22 cellular contexts compared by ENCODE assay signal in the genomic region with DNA sequence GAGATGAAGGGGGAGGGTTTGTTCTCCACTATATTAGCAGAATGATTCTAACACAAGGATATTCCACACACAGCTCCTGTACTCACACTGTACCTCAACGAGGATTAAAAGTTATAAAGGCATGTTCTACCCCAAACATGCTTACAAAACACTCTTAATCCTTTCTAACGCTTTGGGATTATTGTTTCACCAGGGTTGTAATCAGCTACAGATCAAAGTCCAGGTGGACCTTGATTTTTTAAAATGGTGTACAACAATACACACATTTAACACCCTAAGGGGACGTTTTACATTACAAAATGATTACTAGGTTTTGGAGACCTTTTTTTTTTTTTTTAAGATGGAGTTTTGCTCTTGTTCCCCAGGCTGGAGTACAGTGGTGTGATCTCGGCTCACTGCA. TPM values are rescaled to one million over a fixed set of nuclear protein-coding genes. Genes with fewer than 3 reads are reported as not detected.
DNase-seq lines count a peak whose midpoint lies in the region; ATAC-seq, FAIRE-seq and TF ChIP-seq lines count a peak whose summit lies in the region.
"Had no signal": no experiment of that assay in that cellular context is flagged by ENCODE, and none has a peak within 500 bp of the region (broad histone marks: within the 10 kb centered on the region; RNA-seq: fewer than 3 reads in every experiment).

No MANE protein-coding gene starts in this region.

- POLR2A ChIA-PET in activated CD4-positive, alpha-beta T cell treated with anti-CD3 and anti-CD28 coated beads, Interleukin-2, amount 10 ng/mL, durations not matched to agents 7 days and 5 days (lab: Charles Lee), result no interaction called here
- POLR2A ChIA-PET in activated CD8-positive, alpha-beta T cell treated with anti-CD3 and anti-CD28 coated beads for 36 hours (lab: Charles Lee), result interaction anchor here (1.4 kb wide), 1 partner anchor 9 kb away, joined by 4 read pairs; no protein-coding TSS in a partner anchor
- POLR2A ChIA-PET in HepG2 (lab: Yijun Ruan, JAX), result interaction anchor here (0.7 kb wide), 1 partner anchor 15 kb away, joined by 3 read pairs; no protein-coding TSS in a partner anchor

- peaks cover 31% of the 10 kb centered on the region for H3K36me3 Mint-ChIP-seq in activated CD4-positive, alpha-beta T cell treated with anti-CD3 and anti-CD28 coated beads, Interleukin-2, amount 10 ng/mL, durations not matched to agents 24 days and 14 days (ENCODE audit: low read depth)
- peaks cover 30% of the 10 kb centered on the region for H3K36me3 Mint-ChIP-seq in activated CD4-positive, alpha-beta T cell treated with anti-CD3 and anti-CD28 coated beads, Interleukin-2, amount 10 ng/mL, durations not matched to agents 7 days and 5 days (ENCODE audit: low read depth)
- peaks cover 35% of the 10 kb centered on the region for H3K36me3 Mint-ChIP-seq in activated CD8-positive, alpha-beta T cell treated with anti-CD3 and anti-CD28 coated beads for 36 hours (ENCODE audit: low read depth)

- H3K9me3 Mint-ChIP-seq in activated CD4-positive, alpha-beta T cell treated with anti-CD3 and anti-CD28 coated beads, Interleukin-2, amount 10 ng/mL, durations not matched to agents 24 days and 14 days, result no peaks in the 10 kb centered on the region
- H3K9me3 Mint-ChIP-seq in activated CD4-positive, alpha-beta T cell treated with anti-CD3 and anti-CD28 coated beads, Interleukin-2, amount 10 ng/mL, durations not matched to agents 7 days and 5 days, result no peaks in the 10 kb centered on the region
- no peaks in the 10 kb centered on the region for H3K9me3 Mint-ChIP-seq in activated CD8-positive, alpha-beta T cell treated with anti-CD3 and anti-CD28 coated beads for 36 hours

- FAIRE-seq in GM12892 (lab: Jason Lieb, UNC) (peak; percentile 46), HepG2 (lab: Jason Lieb, UNC) (peak; percentile 76)
- FAIRE-seq: A204.1 had no signal

- peak overlapping the region; percentile 78 for H3K27ac Mint-ChIP-seq in activated CD4-positive, alpha-beta T cell treated with anti-CD3 and anti-CD28 coated beads, Interleukin-2, amount 10 ng/mL, durations not matched to agents 24 days and 14 days
- H3K27ac Mint-ChIP-seq in activated CD4-positive, alpha-beta T cell treated with anti-CD3 and anti-CD28 coated beads, Interleukin-2, amount 10 ng/mL, durations not matched to agents 7 days and 5 days, result no peak overlapping the region
- peak overlapping the region; percentile 97 for H3K27ac Mint-ChIP-seq in activated CD8-positive, alpha-beta T cell treated with anti-CD3 and anti-CD28 coated beads for 36 hours

- H3K36me3 ChIP-seq in HepG2 (replicated peaks in 1 of 2; ENCODE audit: control insufficient read depth in 1 of 2, insufficient read depth in 2 of 2, low read length in 2 of 2), result no peaks in the 10 kb centered on the region
- H3K36me3 ChIP-seq: ascending aorta had no signal

- TF ChIP-seq RAD21 in HepG2 (CRISPR knock-in tag; IDR thresholded peaks at IDR 0.05), result no peak

- ATAC-seq in activated CD8-positive, alpha-beta T cell treated with anti-CD3 and anti-CD28 coated beads for 36 hours, result no peak
- ATAC-seq in HepG2 (peak; percentile 6; the same call in 2 of the 3 replicates), GM18861 (IDR thresholded peaks at IDR 0.05; ENCODE audit: unreplicated experiment) (no peak), GM18870 (IDR thresholded peaks at IDR 0.05; ENCODE audit: unreplicated experiment) (no peak)
- ATAC-seq: sciatic nerve had no signal

- no TSS peak for BruUV-seq in HepG2 (replicated peaks; lab: Mats Ljungman, UMichigan)

- no peaks in the 10 kb centered on the region for H3K27me3 ChIP-seq in HepG2 (ENCODE audit: control insufficient read depth in 1 of 2, insufficient read depth in 2 of 2, low read length in 2 of 2)
- H3K27me3 ChIP-seq: ascending aorta had no signal

- no peaks in the 10 kb centered on the region for H3K79me2 ChIP-seq in HepG2 (ENCODE audit: insufficient read depth, low read length)

- no peak for TF ChIP-seq POLR2A in GM12892 (IDR thresholded peaks at IDR 0.05; ENCODE audit: low read depth, low read length)
- no peak for TF ChIP-seq POLR2A in HepG2 (IDR thresholded peaks at IDR 0.05; ENCODE audit: insufficient read depth in 1 of 2, low read depth in 2 of 2, low read length in 2 of 2)

- H3K9me3 ChIP-seq in HepG2 (ENCODE audit: low read length), result no peaks in the 10 kb centered on the region
- H3K9me3 ChIP-seq: ascending aorta had no signal

- H4K20me1 ChIP-seq in HepG2 (ENCODE audit: insufficient read depth, low read length), result no peaks in the 10 kb centered on the region

- WGBS in HepG2 (ENCODE audit: low lambda C conversion rate), result 4% methylated on average over 4 of the region's 4 CpGs

- CTCF ChIA-PET in activated CD4-positive, alpha-beta T cell treated with anti-CD3 and anti-CD28 coated beads, Interleukin-2, amount 10 ng/mL, durations not matched to agents 7 days and 5 days (lab: Charles Lee), result interaction anchor here (0.6 to 1.1 kb wide), 2 partner anchors 15 to 235 kb away, joined by 4 to 7 read pairs; no protein-coding TSS in a partner anchor
- CTCF ChIA-PET in activated CD8-positive, alpha-beta T cell treated with anti-CD3 and anti-CD28 coated beads for 36 hours (lab: Charles Lee), result interaction anchor here (2.5 kb wide), 1 partner anchor 8 kb away, joined by 6 read pairs; no protein-coding TSS in a partner anchor
- CTCF ChIA-PET in HepG2 (lab: Yijun Ruan, JAX; ENCODE audit: low intra/inter-chr PET ratio, low total read pairs), result no interaction called here

- H3K4me3 ChIP-seq in HepG2 (replicated peaks in 1 of 3; ENCODE audit: insufficient read depth in 1 of 3, low read depth in 2 of 3, low read length in 3 of 3), result peak overlapping the region in 1 of 3 experiments; percentile 33; a peak in 1 of 6 replicates
- H3K4me3 ChIP-seq: ascending aorta had no signal

- no peak for TF ChIP-seq EP300 in HepG2 (IDR thresholded peaks at IDR 0.05; ENCODE audit: low read depth in 2 of 2, low read length in 2 of 2)
- TF ChIP-seq EP300 in HepG2 (CRISPR knock-in tag; IDR thresholded peaks at IDR 0.05; ENCODE audit: borderline replicate concordance), result no peak

- intact Hi-C loops in activated CD4-positive, alpha-beta T cell treated with anti-CD3 and anti-CD28 coated beads, Interleukin-2, amount 10 ng/mL, durations not matched to agents 24 days and 14 days (cut with micrococcal nuclease), result loop anchor here (1.0 kb wide), 1 partner anchor 11 kb away; no protein-coding TSS in a partner anchor
- intact Hi-C loops in activated CD8-positive, alpha-beta T cell treated with anti-CD3 and anti-CD28 coated beads for 36 hours (cut with micrococcal nuclease), result no loop called here
- intact Hi-C loops in HepG2 (cut with micrococcal nuclease; ENCODE audit: unreplicated experiment), result no loop called here

- no peak overlapping the region for H2AFZ ChIP-seq in HepG2 (ENCODE audit: low read length)

- peak overlapping the region; percentile 80 for H3K27ac ChIP-seq in HepG2 (ENCODE audit: extremely low read length, insufficient read depth, low read length)
- H3K27ac ChIP-seq: ascending aorta had no signal

- peaks cover 53% of the 10 kb centered on the region for H3K4me1 ChIP-seq in HepG2 (ENCODE audit: insufficient read depth, low read length)
- H3K4me1 ChIP-seq: ascending aorta had no signal

- H3K4me1 Mint-ChIP-seq in activated CD4-positive, alpha-beta T cell treated with anti-CD3 and anti-CD28 coated beads, Interleukin-2, amount 10 ng/mL, durations not matched to agents 24 days and 14 days, result peaks cover 29% of the 10 kb centered on the region
- H3K4me1 Mint-ChIP-seq in activated CD4-positive, alpha-beta T cell treated with anti-CD3 and anti-CD28 coated beads, Interleukin-2, amount 10 ng/mL, durations not matched to agents 7 days and 5 days, result peaks cover 27% of the 10 kb centered on the region
- peaks cover 53% of the 10 kb centered on the region for H3K4me1 Mint-ChIP-seq in activated CD8-positive, alpha-beta T cell treated with anti-CD3 and anti-CD28 coated beads for 36 hours (ENCODE audit: low read depth)

- H3K9ac ChIP-seq in HepG2 (ENCODE audit: insufficient read depth, low read depth, low read length), result 0 out of 2 replicates have a peak overlapping the region, but pooled peaks have one; percentile 22

- TF ChIP-seq CTCF in activated CD8-positive, alpha-beta T cell treated with anti-CD3 and anti-CD28 coated beads for 36 hours (IDR thresholded peaks at IDR 0.05), result no peak
- TF ChIP-seq CTCF in HepG2 (CRISPR knock-in tag; IDR thresholded peaks at IDR 0.05), result no peak

- in situ Hi-C loops in HepG2 (cut with HindIII; ENCODE audit: extremely low pct_ligation_motif_present, low pct_unique_long_range_greater_than_20kb), result no loop called here

- no peak overlapping the region for H3K4me3 Mint-ChIP-seq in activated CD4-positive, alpha-beta T cell treated with anti-CD3 and anti-CD28 coated beads, Interleukin-2, amount 10 ng/mL, durations not matched to agents 24 days and 14 days
- no peak overlapping the region for H3K4me3 Mint-ChIP-seq in activated CD4-positive, alpha-beta T cell treated with anti-CD3 and anti-CD28 coated beads, Interleukin-2, amount 10 ng/mL, durations not matched to agents 7 days and 5 days
- H3K4me3 Mint-ChIP-seq in activated CD8-positive, alpha-beta T cell treated with anti-CD3 and anti-CD28 coated beads for 36 hours, result no peak overlapping the region
- H3K4me3 Mint-ChIP-seq: nephron had no signal

- no peaks in the 10 kb centered on the region for H3K27me3 Mint-ChIP-seq in activated CD4-positive, alpha-beta T cell treated with anti-CD3 and anti-CD28 coated beads, Interleukin-2, amount 10 ng/mL, durations not matched to agents 24 days and 14 days
- H3K27me3 Mint-ChIP-seq in activated CD4-positive, alpha-beta T cell treated with anti-CD3 and anti-CD28 coated beads, Interleukin-2, amount 10 ng/mL, durations not matched to agents 7 days and 5 days, result no peaks in the 10 kb centered on the region
- H3K27me3 Mint-ChIP-seq in activated CD8-positive, alpha-beta T cell treated with anti-CD3 and anti-CD28 coated beads for 36 hours, result no peaks in the 10 kb centered on the region

- H3K4me2 ChIP-seq in HepG2 (ENCODE audit: low read depth, low read length), result peak overlapping the region; percentile 68

- no peak for DNase-seq in activated CD4-positive, alpha-beta T cell treated with anti-CD3 and anti-CD28 coated beads, Interleukin-2, amount 10 ng/mL, durations not matched to agents 24 days and 14 days
- DNase-seq in activated CD4-positive, alpha-beta T cell treated with anti-CD3 and anti-CD28 coated beads, Interleukin-2, amount 10 ng/mL, durations not matched to agents 7 days and 5 days, result no peak
- DNase-seq in GM12892 (ENCODE audit: insufficient read length) (no peak), HepG2 (ENCODE audit: low spot score) (peak; percentile 39), GM19238 (ENCODE audit: insufficient read length, low spot score) (no peak)
- DNase-seq in activated CD8-positive, alpha-beta T cell treated with anti-CD3 and anti-CD28 coated beads for 36 hours, result no peak
- DNase-seq: activated gamma-delta T cell, cerebellar nuclear complex, head of caudate nucleus, IMR-90, midbrain, NCI-H1436 treated with DMSO at 0.1 percent for 48 hours, NCI-H2171, NCI-H526, T1000 had no signal

RNA-seq across cellular contexts. Expression of gene MAP3K15, which starts 50.3 kb away (rescaled TPM):
- total RNA-seq in activated CD4-positive, alpha-beta T cell treated with anti-CD3 and anti-CD28 coated beads, Interleukin-2, amount 10 ng/mL, durations not matched to agents 24 days and 14 days, result 0.31 and 0.37 TPM in 2 replicates
- under 1 TPM; 0.07 to 0.23 TPM for total RNA-seq in activated CD4-positive, alpha-beta T cell treated with anti-CD3 and anti-CD28 coated beads, Interleukin-2, amount 10 ng/mL, durations not matched to agents 7 days and 5 days
- not detected for polyA plus RNA-seq in GM12892 (2012; ENCODE audit: missing spikeins)
- total RNA-seq in activated CD8-positive, alpha-beta T cell treated with anti-CD3 and anti-CD28 coated beads for 36 hours, result 1 to 10 TPM; 1.8 to 2.2 TPM
- 3.4 and 3.9 TPM in 2 replicates for total RNA-seq in HepG2 (2016; rRNA removed; fragmentation: Illumina TruSeq; extraction: Trizol)
- 3.3 and 3.9 TPM in 2 replicates for total RNA-seq in HepG2 (2016; cell fraction: cytosol; rRNA removed; fragmentation: Illumina TruSeq; extraction: Trizol; ENCODE audit: low read depth)
- total RNA-seq in HepG2 (2016; cell fraction: insoluble cytoplasmic fraction; rRNA removed; fragmentation: Illumina TruSeq; extraction: Trizol), result 2.9 and 4.0 TPM in 2 replicates
- 2.4 and 2.6 TPM in 2 replicates for total RNA-seq in HepG2 (2016; cell fraction: membrane; rRNA removed; fragmentation: Illumina TruSeq; extraction: Trizol)
- total RNA-seq in HepG2 (2016; cell fraction: nucleus; rRNA removed; fragmentation: Illumina TruSeq; extraction: Trizol), result 3.2 and 3.3 TPM in 2 replicates
- 6.4 and 7.6 TPM in 2 replicates for polyA plus RNA-seq in HepG2 (2011; rRNA removed)
- 4.1 and 4.8 TPM in 2 replicates for polyA plus RNA-seq in HepG2 (2011; cell fraction: cytosol; rRNA removed)
- polyA plus RNA-seq in HepG2 (2011; cell fraction: nucleus; rRNA removed), result 11.2 and 11.9 TPM in 2 replicates
- 2.9 and 3.3 TPM in 2 replicates for polyA plus RNA-seq in HepG2 (2012)
- 0.37 and 0.47 TPM in 2 replicates for polyA plus RNA-seq in HepG2 (2016; cell fraction: cytosol; fragmentation: Illumina TruSeq; extraction: Trizol; ENCODE audit: low read depth)
- 2.8 and 3.0 TPM in 2 replicates for polyA plus RNA-seq in HepG2 (2016; cell fraction: insoluble cytoplasmic fraction; fragmentation: Illumina TruSeq; extraction: Trizol; ENCODE audit: low read depth)
- polyA plus RNA-seq in HepG2 (2016; cell fraction: membrane; fragmentation: Illumina TruSeq; extraction: Trizol; ENCODE audit: low read depth), result 0.81 and 0.82 TPM in 2 replicates
- polyA plus RNA-seq in HepG2 (2016; cell fraction: nucleus; fragmentation: Illumina TruSeq; extraction: Trizol; ENCODE audit: insufficient read depth, low read depth), result 8.2 and 11.1 TPM in 2 replicates
- 4.0 and 5.5 TPM in 2 replicates for polyA minus RNA-seq in HepG2 (2011; rRNA and poly(A)+ RNA removed; ENCODE audit: low replicate concordance)
- 2.2 and 3.0 TPM in 2 replicates for polyA minus RNA-seq in HepG2 (2011; cell fraction: cytosol; rRNA and poly(A)+ RNA removed)
- polyA minus RNA-seq in HepG2 (2011; cell fraction: nucleus; rRNA and poly(A)+ RNA removed), result 7.3 and 8.0 TPM in 2 replicates
- total RNA-seq: MCF 10A had no signal
